ENCODE assay signal across 9 cellular contexts in genomic region chr12:92035477-92035876, GRCh38.
A peak's percentile ranks its signal among the peaks of the same experiment; 100 is the strongest.
DNase-seq lines count a peak whose midpoint lies in the region; ATAC-seq, FAIRE-seq and TF ChIP-seq lines count a peak whose summit lies in the region.
"Had no signal": no experiment of that assay in that cellular context is flagged by ENCODE, and none has a peak within 500 bp of the region (broad histone marks: within the 10 kb centered on the region; RNA-seq: fewer than 3 reads in every experiment).

No MANE protein-coding gene starts in this region.

- no peak for TF ChIP-seq CTCF in left ventricle myocardium inferior (IDR thresholded peaks at IDR 0.05; ENCODE audit: borderline replicate concordance)
- no peak for TF ChIP-seq CTCF in right atrium auricular region (IDR thresholded peaks at IDR 0.05)
- no peak for TF ChIP-seq CTCF in lower lobe of right lung (IDR thresholded peaks at IDR 0.05)
- no peak for TF ChIP-seq CTCF in vagina (IDR thresholded peaks at IDR 0.05)

- H3K4me1 ChIP-seq in left ventricle myocardium inferior (peaks cover 54% of the 10 kb centered on the region), right atrium auricular region (peaks cover 0 to 24% of the 10 kb centered on the region in 2 donors), lower lobe of right lung (peaks cover 52% of the 10 kb centered on the region), vagina (peaks cover 35% of the 10 kb centered on the region), small intestine (ENCODE audit: control insufficient read depth in 2 of 2, insufficient read depth in 1 of 2, low read depth in 1 of 2, low read length in 1 of 2) (peaks cover 3 to 6% of the 10 kb centered on the region in 2 donors)

- intact Hi-C loops in left ventricle myocardium inferior (cut with micrococcal nuclease) (no loop called here), lower lobe of right lung (cut with DNase I) (no loop called here), vagina (cut with DNase I) (no loop called here)

- H3K9me3 ChIP-seq in left ventricle myocardium inferior (replicated peaks) (no peaks in the 10 kb centered on the region), right atrium auricular region (no peaks in the 10 kb centered on the region), lower lobe of right lung (no peaks in the 10 kb centered on the region), vagina (no peaks in the 10 kb centered on the region), small intestine (ENCODE audit: control insufficient read depth, low read depth) (no peaks in the 10 kb centered on the region)

- H3K4me3 ChIP-seq in left ventricle myocardium inferior: peak overlapping the region; percentile 42
- no peak overlapping the region for H3K4me3 ChIP-seq in right atrium auricular region
- peak overlapping the region; percentile 43 for H3K4me3 ChIP-seq in lower lobe of right lung
- H3K4me3 ChIP-seq in vagina: peak overlapping the region; percentile 27 to 28
- no peak overlapping the region for H3K4me3 ChIP-seq in small intestine (ENCODE audit: low read depth in 1 of 2, low read length in 2 of 2)

- no peak for TF ChIP-seq POLR2A in vagina (IDR thresholded peaks at IDR 0.05)

- FAIRE-seq in small intestine (lab: Jason Lieb, UNC): no peak

- no peak for DNase-seq in left ventricle myocardium inferior
- no peak for DNase-seq in right atrium auricular region (ENCODE audit: low spot score)
- DNase-seq in activated naive CD4-positive, alpha-beta T cell treated with anti-CD3 and anti-CD28 coated beads, Interleukin-2, amount 50 U/mL, for 72 hours (ENCODE audit: low spot score in 2 of 2): no peak
- DNase-seq in lower lobe of right lung: no peak
- DNase-seq in vagina (ENCODE audit: extremely low spot score in 2 of 2): no peak
- no peak for DNase-seq in NK-92 treated with Interleukin-12 subunit alpha and Interleukin-12 subunit beta, amount 100 ng/mL, for 24 hours (lab: John Stamatoyannopoulos, UW)
- DNase-seq in small intestine: no peak
- DNase-seq in effector CD4-positive, alpha-beta T cell: no peak

- peaks cover 6% of the 10 kb centered on the region in 2 donors for H3K9me3 Mint-ChIP-seq in activated naive CD4-positive, alpha-beta T cell treated with anti-CD3 and anti-CD28 coated beads, Interleukin-2, amount 50 U/mL, for 72 hours

- ATAC-seq in activated naive CD4-positive, alpha-beta T cell treated with anti-CD3 and anti-CD28 coated beads, Interleukin-2, amount 50 U/mL, for 72 hours: no peak
- ATAC-seq in lower lobe of right lung: no peak

- H3K27ac Mint-ChIP-seq in activated naive CD4-positive, alpha-beta T cell treated with anti-CD3 and anti-CD28 coated beads, Interleukin-2, amount 50 U/mL, for 72 hours: peak overlapping the region; percentile 10 to 87

- H3K27ac ChIP-seq in left ventricle myocardium inferior (replicated peaks) (peak overlapping the region; percentile 83), right atrium auricular region (no peak overlapping the region), lower lobe of right lung (peak overlapping the region; percentile 69), vagina (peak overlapping the region; percentile 67), small intestine (ENCODE audit: low read depth in 1 of 2, low read length in 1 of 2) (peak overlapping the region in 1 of 2 donors; percentile 69)
- H3K27ac ChIP-seq: HL-60 had no signal

- H3K36me3 ChIP-seq in left ventricle myocardium inferior (no peaks in the 10 kb centered on the region), right atrium auricular region (no peaks in the 10 kb centered on the region), lower lobe of right lung (no peaks in the 10 kb centered on the region), vagina (no peaks in the 10 kb centered on the region), small intestine (ENCODE audit: control insufficient read depth in 2 of 2, insufficient read depth in 2 of 2, low read length in 2 of 2) (no peaks in the 10 kb centered on the region)

- H3K36me3 Mint-ChIP-seq in activated naive CD4-positive, alpha-beta T cell treated with anti-CD3 and anti-CD28 coated beads, Interleukin-2, amount 50 U/mL, for 72 hours: peaks cover 12 to 16% of the 10 kb centered on the region in 2 donors

- H3K27me3 ChIP-seq in left ventricle myocardium inferior (ENCODE audit: low read depth): no peaks in the 10 kb centered on the region
- H3K27me3 ChIP-seq in right atrium auricular region: no peaks in the 10 kb centered on the region
- no peaks in the 10 kb centered on the region for H3K27me3 ChIP-seq in lower lobe of right lung (ENCODE audit: low read depth)
- no peaks in the 10 kb centered on the region for H3K27me3 ChIP-seq in vagina
- no peaks in the 10 kb centered on the region for H3K27me3 ChIP-seq in small intestine (ENCODE audit: control insufficient read depth in 2 of 2, insufficient read depth in 2 of 2, low read length in 2 of 2)

- WGBS in small intestine, 3 donors: 43 to 63% (median 61%) methylated on average over 1 of the region's 1 CpG

Comparison
In these comparisons a context has a peak if more than half of its experiments do, and no peak if none do; other contexts are left out.
1. H3K27ac ChIP-seq: peak in left ventricle myocardium inferior (single experiment), lower lobe of right lung (single experiment) and vagina (single experiment); none in right atrium auricular region (0 of 2).
2. H3K4me3 ChIP-seq: peak in left ventricle myocardium inferior (single experiment), lower lobe of right lung (single experiment) and vagina (2 of 2); none in right atrium auricular region (0 of 2) and small intestine (0 of 2).